1 cellular context compared by ENCODE assay signal in the genomic region with DNA sequence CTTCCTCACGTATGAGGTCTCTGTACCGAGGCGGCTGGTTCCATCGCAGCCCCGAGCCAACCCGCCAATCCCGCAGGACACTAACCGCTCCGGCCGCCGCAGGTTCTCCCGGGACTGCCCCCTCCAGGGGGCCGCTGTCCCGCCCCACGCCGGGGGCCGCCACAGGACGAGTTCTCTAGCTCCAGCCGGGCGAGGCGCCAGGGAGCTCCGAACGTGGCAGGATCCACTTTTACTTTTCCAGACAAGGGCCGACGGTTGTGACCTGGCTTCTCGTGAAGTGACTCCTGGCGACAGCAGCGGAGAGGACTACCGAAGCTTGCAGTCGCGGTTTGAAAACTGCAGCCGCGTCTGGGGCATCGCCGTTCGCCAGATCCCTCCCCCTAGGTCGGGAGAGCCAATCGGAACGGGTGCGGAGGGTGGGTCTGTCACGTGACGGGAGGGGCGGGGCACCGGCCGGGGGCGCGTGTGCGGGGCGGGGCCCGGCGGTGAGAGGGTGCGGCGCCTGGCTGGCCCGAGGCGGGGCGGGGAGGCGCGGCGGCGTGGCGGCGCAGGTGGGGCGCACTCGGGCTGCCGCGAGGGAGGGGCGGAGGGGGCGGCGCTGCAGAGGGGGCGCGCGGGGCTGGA.
TF ChIP-seq lines count a peak whose summit lies in the region.

A gene (minus strand): TSS at position 331 of the 624 bp plus-strand sequence. CDS start 8,195 bp downstream, outside the sequence.

TF ChIP-seq in HepG2, 621 proteins besides CTCF, POLR2A, EP300 and RAD21 (continued from another document and continues in another):
- TF ChIP-seq, protein P1, sequence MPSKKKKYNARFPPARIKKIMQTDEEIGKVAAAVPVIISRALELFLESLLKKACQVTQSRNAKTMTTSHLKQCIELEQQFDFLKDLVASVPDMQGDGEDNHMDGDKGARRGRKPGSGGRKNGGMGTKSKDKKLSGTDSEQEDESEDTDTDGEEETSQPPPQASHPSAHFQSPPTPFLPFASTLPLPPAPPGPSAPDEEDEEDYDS (CRISPR knock-in tag; IDR thresholded peaks at IDR 0.05), result peak; percentile 84
- TF ChIP-seq ZNF563 (CRISPR knock-in tag; IDR thresholded peaks at IDR 0.05) (peak; percentile 82), TCF7 (IDR thresholded peaks at IDR 0.05; ENCODE audit: low read depth) (no peak), NFKBIZ (CRISPR knock-in tag; IDR thresholded peaks at IDR 0.05) (no peak), ZBTB20 (CRISPR knock-in tag; IDR thresholded peaks at IDR 0.05; ENCODE audit: borderline replicate concordance, low read depth) (no peak), ZNF879 (CRISPR knock-in tag; IDR thresholded peaks at IDR 0.05) (no peak), ZSCAN9 (CRISPR knock-in tag; IDR thresholded peaks at IDR 0.05; ENCODE audit: borderline replicate concordance) (0 out of 2 replicates have a peak, but pooled peaks have one; percentile 12), ZNF451 (CRISPR knock-in tag; IDR thresholded peaks at IDR 0.05) (no peak), SALL2 (CRISPR knock-in tag; IDR thresholded peaks at IDR 0.05) (peak; percentile 47; the same call in 1 of the 2 replicates), ZNF772 (CRISPR knock-in tag; IDR thresholded peaks at IDR 0.05) (peak; percentile 53; the same call in 1 of the 2 replicates), ZFYVE20 (CRISPR knock-in tag; IDR thresholded peaks at IDR 0.05; ENCODE audit: borderline replicate concordance, low read depth) (no peak), ZNF446 (CRISPR knock-in tag; IDR thresholded peaks at IDR 0.05) (peak; percentile 9; the same call in 1 of the 2 replicates), HOXA9 (CRISPR knock-in tag; IDR thresholded peaks at IDR 0.05; ENCODE audit: borderline replicate concordance) (no peak), SIN3A (IDR thresholded peaks at IDR 0.05; ENCODE audit: borderline replicate concordance, low read depth, low read length) (peak; percentile 50; the same call in 1 of the 2 replicates), HHEX (CRISPR knock-in tag; IDR thresholded peaks at IDR 0.05) (no peak), ARNT2 (CRISPR knock-in tag; IDR thresholded peaks at IDR 0.05; ENCODE audit: low read depth) (0 out of 2 replicates have a peak, but pooled peaks have one; percentile 18), PRMT3 (CRISPR knock-in tag; IDR thresholded peaks at IDR 0.05; ENCODE audit: borderline replicate concordance, low read depth) (no peak), ATAD3A (CRISPR knock-in tag; IDR thresholded peaks at IDR 0.05) (no peak; the same call in 1 of the 2 replicates), ZNF749 (CRISPR knock-in tag; IDR thresholded peaks at IDR 0.05; ENCODE audit: borderline replicate concordance) (no peak; the same call in 1 of the 2 replicates), ZNF138 (CRISPR knock-in tag; IDR thresholded peaks at IDR 0.05; ENCODE audit: low read depth) (no peak; the same call in 1 of the 2 replicates), TOPORS (CRISPR knock-in tag; IDR thresholded peaks at IDR 0.05) (no peak), SAFB2 (CRISPR knock-in tag; IDR thresholded peaks at IDR 0.05; ENCODE audit: borderline replicate concordance, low read depth) (no peak; the same call in 1 of the 2 replicates), KDM6A (CRISPR knock-in tag; IDR thresholded peaks at IDR 0.05; ENCODE audit: low read depth) (no peak), DNMT3B (CRISPR knock-in tag; conservative IDR thresholded peaks at IDR 0.05) (peak; percentile 87; the same call in 1 of the 2 replicates), KDM1A (CRISPR knock-in tag; IDR thresholded peaks at IDR 0.05) (no peak), ZNF143 (CRISPR knock-in tag; IDR thresholded peaks at IDR 0.05) (no peak), ZNF577 (CRISPR knock-in tag; IDR thresholded peaks at IDR 0.05; ENCODE audit: borderline replicate concordance, low read depth) (0 out of 2 replicates have a peak, but pooled peaks have one; percentile 37), SP2 (CRISPR knock-in tag; IDR thresholded peaks at IDR 0.05) (peak; percentile 72)
- TF ChIP-seq, protein P2, sequence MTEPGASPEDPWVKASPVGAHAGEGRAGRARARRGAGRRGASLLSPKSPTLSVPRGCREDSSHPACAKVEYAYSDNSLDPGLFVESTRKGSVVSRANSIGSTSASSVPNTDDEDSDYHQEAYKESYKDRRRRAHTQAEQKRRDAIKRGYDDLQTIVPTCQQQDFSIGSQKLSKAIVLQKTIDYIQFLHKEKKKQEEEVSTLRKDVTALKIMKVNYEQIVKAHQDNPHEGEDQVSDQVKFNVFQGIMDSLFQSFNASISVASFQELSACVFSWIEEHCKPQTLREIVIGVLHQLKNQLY (CRISPR knock-in tag; IDR thresholded peaks at IDR 0.05), result no peak
- TF ChIP-seq, protein P3, sequence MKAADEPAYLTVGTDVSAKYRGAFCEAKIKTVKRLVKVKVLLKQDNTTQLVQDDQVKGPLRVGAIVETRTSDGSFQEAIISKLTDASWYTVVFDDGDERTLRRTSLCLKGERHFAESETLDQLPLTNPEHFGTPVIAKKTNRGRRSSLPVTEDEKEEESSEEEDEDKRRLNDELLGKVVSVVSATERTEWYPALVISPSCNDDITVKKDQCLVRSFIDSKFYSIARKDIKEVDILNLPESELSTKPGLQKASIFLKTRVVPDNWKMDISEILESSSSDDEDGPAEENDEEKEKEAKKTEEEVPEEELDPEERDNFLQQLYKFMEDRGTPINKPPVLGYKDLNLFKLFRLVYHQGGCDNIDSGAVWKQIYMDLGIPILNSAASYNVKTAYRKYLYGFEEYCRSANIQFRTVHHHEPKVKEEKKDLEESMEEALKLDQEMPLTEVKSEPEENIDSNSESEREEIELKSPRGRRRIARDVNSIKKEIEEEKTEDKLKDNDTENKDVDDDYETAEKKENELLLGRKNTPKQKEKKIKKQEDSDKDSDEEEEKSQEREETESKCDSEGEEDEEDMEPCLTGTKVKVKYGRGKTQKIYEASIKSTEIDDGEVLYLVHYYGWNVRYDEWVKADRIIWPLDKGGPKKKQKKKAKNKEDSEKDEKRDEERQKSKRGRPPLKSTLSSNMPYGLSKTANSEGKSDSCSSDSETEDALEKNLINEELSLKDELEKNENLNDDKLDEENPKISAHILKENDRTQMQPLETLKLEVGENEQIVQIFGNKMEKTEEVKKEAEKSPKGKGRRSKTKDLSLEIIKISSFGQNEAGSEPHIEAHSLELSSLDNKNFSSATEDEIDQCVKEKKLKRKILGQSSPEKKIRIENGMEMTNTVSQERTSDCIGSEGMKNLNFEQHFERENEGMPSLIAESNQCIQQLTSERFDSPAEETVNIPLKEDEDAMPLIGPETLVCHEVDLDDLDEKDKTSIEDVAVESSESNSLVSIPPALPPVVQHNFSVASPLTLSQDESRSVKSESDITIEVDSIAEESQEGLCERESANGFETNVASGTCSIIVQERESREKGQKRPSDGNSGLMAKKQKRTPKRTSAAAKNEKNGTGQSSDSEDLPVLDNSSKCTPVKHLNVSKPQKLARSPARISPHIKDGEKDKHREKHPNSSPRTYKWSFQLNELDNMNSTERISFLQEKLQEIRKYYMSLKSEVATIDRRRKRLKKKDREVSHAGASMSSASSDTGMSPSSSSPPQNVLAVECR (CRISPR knock-in tag; IDR thresholded peaks at IDR 0.05; ENCODE audit: borderline replicate concordance), result peak; percentile 56; the same call in 1 of the 2 replicates
- TF ChIP-seq, protein P4, sequence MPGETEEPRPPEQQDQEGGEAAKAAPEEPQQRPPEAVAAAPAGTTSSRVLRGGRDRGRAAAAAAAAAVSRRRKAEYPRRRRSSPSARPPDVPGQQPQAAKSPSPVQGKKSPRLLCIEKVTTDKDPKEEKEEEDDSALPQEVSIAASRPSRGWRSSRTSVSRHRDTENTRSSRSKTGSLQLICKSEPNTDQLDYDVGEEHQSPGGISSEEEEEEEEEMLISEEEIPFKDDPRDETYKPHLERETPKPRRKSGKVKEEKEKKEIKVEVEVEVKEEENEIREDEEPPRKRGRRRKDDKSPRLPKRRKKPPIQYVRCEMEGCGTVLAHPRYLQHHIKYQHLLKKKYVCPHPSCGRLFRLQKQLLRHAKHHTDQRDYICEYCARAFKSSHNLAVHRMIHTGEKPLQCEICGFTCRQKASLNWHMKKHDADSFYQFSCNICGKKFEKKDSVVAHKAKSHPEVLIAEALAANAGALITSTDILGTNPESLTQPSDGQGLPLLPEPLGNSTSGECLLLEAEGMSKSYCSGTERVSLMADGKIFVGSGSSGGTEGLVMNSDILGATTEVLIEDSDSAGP (CRISPR knock-in tag; IDR thresholded peaks at IDR 0.05; ENCODE audit: borderline replicate concordance), result no peak; the same call in 1 of the 2 replicates
- TF ChIP-seq, protein P5, sequence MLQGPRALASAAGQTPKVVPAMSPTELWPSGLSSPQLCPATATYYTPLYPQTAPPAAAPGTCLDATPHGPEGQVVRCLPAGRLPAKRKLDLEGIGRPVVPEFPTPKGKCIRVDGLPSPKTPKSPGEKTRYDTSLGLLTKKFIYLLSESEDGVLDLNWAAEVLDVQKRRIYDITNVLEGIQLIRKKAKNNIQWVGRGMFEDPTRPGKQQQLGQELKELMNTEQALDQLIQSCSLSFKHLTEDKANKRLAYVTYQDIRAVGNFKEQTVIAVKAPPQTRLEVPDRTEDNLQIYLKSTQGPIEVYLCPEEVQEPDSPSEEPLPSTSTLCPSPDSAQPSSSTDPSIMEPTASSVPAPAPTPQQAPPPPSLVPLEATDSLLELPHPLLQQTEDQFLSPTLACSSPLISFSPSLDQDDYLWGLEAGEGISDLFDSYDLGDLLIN (CRISPR knock-in tag; IDR thresholded peaks at IDR 0.05; ENCODE audit: borderline replicate concordance), result no peak
- TF ChIP-seq, protein P6, sequence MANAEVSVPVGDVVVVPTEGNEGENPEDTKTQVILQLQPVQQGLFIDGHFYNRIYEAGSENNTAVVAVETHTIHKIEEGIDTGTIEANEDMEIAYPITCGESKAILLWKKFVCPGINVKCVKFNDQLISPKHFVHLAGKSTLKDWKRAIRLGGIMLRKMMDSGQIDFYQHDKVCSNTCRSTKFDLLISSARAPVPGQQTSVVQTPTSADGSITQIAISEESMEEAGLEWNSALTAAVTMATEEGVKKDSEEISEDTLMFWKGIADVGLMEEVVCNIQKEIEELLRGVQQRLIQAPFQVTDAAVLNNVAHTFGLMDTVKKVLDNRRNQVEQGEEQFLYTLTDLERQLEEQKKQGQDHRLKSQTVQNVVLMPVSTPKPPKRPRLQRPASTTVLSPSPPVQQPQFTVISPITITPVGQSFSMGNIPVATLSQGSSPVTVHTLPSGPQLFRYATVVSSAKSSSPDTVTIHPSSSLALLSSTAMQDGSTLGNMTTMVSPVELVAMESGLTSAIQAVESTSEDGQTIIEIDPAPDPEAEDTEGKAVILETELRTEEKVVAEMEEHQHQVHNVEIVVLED (CRISPR knock-in tag; IDR thresholded peaks at IDR 0.05; ENCODE audit: borderline replicate concordance), result peak; percentile 61
- TF ChIP-seq, protein P7, sequence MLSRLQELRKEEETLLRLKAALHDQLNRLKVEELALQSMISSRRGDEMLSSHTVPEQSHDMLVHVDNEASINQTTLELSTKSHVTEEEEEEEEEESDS (CRISPR knock-in tag; IDR thresholded peaks at IDR 0.05; ENCODE audit: borderline replicate concordance), result no peak
- TF ChIP-seq, protein P8, sequence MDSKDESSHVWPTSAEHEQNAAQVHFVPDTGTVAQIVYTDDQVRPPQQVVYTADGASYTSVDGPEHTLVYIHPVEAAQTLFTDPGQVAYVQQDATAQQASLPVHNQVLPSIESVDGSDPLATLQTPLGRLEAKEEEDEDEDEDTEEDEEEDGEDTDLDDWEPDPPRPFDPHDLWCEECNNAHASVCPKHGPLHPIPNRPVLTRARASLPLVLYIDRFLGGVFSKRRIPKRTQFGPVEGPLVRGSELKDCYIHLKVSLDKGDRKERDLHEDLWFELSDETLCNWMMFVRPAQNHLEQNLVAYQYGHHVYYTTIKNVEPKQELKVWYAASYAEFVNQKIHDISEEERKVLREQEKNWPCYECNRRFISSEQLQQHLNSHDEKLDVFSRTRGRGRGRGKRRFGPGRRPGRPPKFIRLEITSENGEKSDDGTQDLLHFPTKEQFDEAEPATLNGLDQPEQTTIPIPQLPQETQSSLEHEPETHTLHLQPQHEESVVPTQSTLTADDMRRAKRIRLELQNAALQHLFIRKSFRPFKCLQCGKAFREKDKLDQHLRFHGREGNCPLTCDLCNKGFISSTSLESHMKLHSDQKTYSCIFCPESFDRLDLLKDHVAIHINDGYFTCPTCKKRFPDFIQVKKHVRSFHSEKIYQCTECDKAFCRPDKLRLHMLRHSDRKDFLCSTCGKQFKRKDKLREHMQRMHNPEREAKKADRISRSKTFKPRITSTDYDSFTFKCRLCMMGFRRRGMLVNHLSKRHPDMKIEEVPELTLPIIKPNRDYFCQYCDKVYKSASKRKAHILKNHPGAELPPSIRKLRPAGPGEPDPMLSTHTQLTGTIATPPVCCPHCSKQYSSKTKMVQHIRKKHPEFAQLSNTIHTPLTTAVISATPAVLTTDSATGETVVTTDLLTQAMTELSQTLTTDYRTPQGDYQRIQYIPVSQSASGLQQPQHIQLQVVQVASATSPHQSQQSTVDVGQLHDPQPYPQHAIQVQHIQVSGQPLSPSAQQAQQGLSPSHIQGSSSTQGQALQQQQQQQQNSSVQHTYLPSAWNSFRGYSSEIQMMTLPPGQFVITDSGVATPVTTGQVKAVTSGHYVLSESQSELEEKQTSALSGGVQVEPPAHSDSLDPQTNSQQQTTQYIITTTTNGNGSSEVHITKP (CRISPR knock-in tag; IDR thresholded peaks at IDR 0.05; ENCODE audit: low read depth), result no peak
- TF ChIP-seq, protein P9, sequence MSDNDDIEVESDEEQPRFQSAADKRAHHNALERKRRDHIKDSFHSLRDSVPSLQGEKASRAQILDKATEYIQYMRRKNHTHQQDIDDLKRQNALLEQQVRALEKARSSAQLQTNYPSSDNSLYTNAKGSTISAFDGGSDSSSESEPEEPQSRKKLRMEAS (IDR thresholded peaks at IDR 0.05), result peak; percentile 85
- TF ChIP-seq, protein P10, sequence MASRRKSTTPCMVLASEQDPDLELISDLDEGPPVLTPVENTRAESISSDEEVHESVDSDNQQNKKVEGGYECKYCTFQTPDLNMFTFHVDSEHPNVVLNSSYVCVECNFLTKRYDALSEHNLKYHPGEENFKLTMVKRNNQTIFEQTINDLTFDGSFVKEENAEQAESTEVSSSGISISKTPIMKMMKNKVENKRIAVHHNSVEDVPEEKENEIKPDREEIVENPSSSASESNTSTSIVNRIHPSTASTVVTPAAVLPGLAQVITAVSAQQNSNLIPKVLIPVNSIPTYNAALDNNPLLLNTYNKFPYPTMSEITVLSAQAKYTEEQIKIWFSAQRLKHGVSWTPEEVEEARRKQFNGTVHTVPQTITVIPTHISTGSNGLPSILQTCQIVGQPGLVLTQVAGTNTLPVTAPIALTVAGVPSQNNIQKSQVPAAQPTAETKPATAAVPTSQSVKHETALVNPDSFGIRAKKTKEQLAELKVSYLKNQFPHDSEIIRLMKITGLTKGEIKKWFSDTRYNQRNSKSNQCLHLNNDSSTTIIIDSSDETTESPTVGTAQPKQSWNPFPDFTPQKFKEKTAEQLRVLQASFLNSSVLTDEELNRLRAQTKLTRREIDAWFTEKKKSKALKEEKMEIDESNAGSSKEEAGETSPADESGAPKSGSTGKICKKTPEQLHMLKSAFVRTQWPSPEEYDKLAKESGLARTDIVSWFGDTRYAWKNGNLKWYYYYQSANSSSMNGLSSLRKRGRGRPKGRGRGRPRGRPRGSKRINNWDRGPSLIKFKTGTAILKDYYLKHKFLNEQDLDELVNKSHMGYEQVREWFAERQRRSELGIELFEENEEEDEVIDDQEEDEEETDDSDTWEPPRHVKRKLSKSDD (CRISPR knock-in tag; IDR thresholded peaks at IDR 0.05; ENCODE audit: low read depth), result peak; percentile 56; the same call in 1 of the 2 replicates
- TF ChIP-seq, protein P11, sequence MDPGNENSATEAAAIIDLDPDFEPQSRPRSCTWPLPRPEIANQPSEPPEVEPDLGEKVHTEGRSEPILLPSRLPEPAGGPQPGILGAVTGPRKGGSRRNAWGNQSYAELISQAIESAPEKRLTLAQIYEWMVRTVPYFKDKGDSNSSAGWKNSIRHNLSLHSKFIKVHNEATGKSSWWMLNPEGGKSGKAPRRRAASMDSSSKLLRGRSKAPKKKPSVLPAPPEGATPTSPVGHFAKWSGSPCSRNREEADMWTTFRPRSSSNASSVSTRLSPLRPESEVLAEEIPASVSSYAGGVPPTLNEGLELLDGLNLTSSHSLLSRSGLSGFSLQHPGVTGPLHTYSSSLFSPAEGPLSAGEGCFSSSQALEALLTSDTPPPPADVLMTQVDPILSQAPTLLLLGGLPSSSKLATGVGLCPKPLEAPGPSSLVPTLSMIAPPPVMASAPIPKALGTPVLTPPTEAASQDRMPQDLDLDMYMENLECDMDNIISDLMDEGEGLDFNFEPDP (CRISPR knock-in tag; conservative IDR thresholded peaks at IDR 0.05), result no peak
